ENCODE assay signal across 17 cellular contexts in the genomic region with DNA sequence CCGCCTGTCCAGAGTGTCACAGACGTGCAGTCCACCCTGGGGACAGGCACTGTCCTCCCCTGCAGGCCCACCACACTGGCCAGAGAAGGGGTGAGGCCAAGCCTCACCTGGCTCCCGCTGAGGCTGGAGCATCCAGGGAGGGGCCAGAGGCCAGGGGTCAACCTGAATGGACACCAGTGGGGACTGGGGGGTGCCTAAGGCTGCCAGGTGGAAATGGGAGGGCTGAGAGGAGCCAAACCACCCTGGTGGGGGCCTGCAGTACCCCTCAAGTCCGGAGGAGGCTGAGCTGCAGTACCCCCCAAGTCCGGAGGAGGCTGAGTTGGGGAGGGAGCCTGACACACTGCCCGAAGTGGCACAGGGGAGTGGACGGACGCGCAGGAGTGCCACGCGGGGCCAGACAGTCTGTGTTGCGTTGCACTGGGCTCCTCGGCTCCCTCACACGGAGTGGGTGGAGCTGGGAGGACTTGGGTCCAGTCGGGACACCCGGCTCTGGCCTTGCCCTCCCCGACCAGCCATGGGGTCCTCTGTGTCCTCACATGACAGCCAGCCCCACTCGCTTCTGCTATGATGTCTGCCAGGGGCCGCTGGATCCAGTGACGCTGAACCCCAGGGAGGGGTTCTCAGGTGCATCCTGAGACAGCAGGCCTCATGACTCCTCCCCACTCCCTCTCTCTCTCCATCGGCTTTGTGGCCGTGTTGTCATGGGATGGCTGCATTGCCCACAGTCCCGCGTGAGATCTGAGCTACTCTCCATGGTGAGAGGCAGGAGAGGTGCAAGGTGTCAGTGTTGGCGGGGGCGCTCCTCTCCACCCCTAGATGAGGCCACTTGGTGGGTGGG. TPM values are rescaled to one million over a fixed set of nuclear protein-coding genes. Genes with fewer than 3 reads are reported as not detected.
DNase-seq lines count a peak whose midpoint lies in the region; ATAC-seq, FAIRE-seq and TF ChIP-seq lines count a peak whose summit lies in the region.
"Had no signal": no experiment of that assay in that cellular context is flagged by ENCODE, and none has a peak within 500 bp of the region (broad histone marks: within the 10 kb centered on the region; RNA-seq: fewer than 3 reads in every experiment).

No MANE protein-coding gene starts in this region.

- no peak for FAIRE-seq in kidney (lab: Jason Lieb, UNC)

- no peak overlapping the region for H3K9ac ChIP-seq in kidney (ENCODE audit: low read length in 2 of 2)

- no peak for TF ChIP-seq POLR2A in sigmoid colon (IDR thresholded peaks at IDR 0.05)

- H3K4me3 ChIP-seq in RWPE2 (ENCODE audit: severe bottlenecking) (no peak overlapping the region), kidney (ENCODE audit: low read length in 2 of 2) (no peak overlapping the region), sigmoid colon (no peak overlapping the region)
- H3K4me3 ChIP-seq: adrenal gland, MG63 had no signal

- 85 to 89% methylated on average over 26 of the region's 26 CpGs for WGBS in sigmoid colon, 2 donors

- TF ChIP-seq EP300 in sigmoid colon (IDR thresholded peaks at IDR 0.05) = no peak

- no peaks in the 10 kb centered on the region for H3K9me3 ChIP-seq in RWPE2 (ENCODE audit: severe bottlenecking)
- H3K9me3 ChIP-seq in kidney (ENCODE audit: control insufficient read depth in 1 of 2, low read length in 2 of 2) = no peaks in the 10 kb centered on the region
- no peaks in the 10 kb centered on the region for H3K9me3 ChIP-seq in sigmoid colon
- H3K9me3 ChIP-seq: MG63 had no signal

- H3K27me3 ChIP-seq in RWPE2 (ENCODE audit: insufficient read depth, poor library complexity, severe bottlenecking) = no peaks in the 10 kb centered on the region
- H3K27me3 ChIP-seq in sigmoid colon = no peaks in the 10 kb centered on the region
- H3K27me3 ChIP-seq: adrenal gland, MG63 had no signal

- DNase-seq in RWPE2 (ENCODE audit: low spot score) = peak; percentile 51
- DNase-seq in kidney = peak; percentile 62
- peak; percentile 56 for DNase-seq in sigmoid colon
- DNase-seq in NCI-H1694 treated with DMSO at 0.1 percent for 48 hours (lab: John Stamatoyannopoulos, UW) = no peak
- DNase-seq: activated CD4-positive, alpha-beta T cell treated with anti-CD3 and anti-CD28 coated beads, Interleukin-2, amount 10 ng/mL, durations not matched to agents 7 days and 5 days; central memory CD4-positive, alpha-beta T cell; DMS 273 treated with DMSO at 0.1 percent for 48 hours; foreskin fibroblast; HCEC 1CT; MG63; NCI-H2029 treated with DMSO at 0.1 percent for 48 hours; NCI-H510A treated with DMSO at 0.1 percent for 48 hours; T1000 had no signal

- 0 out of 3 replicates have a peak, but pooled peaks have one; percentile 15 for TF ChIP-seq CTCF in GM12872 (IDR thresholded peaks at IDR 0.05; ENCODE audit: insufficient read depth, low read depth, low read length)
- no peak for TF ChIP-seq CTCF in RWPE2 (IDR thresholded peaks at IDR 0.05; ENCODE audit: poor library complexity, severe bottlenecking)
- no peak for TF ChIP-seq CTCF in kidney (IDR thresholded peaks at IDR 0.05; ENCODE audit: borderline replicate concordance, extremely low read depth, insufficient read depth)
- TF ChIP-seq CTCF in sigmoid colon (IDR thresholded peaks at IDR 0.05) = no peak

- H3K27ac ChIP-seq in RWPE2 (ENCODE audit: poor library complexity, severe bottlenecking) (no peak overlapping the region), kidney (ENCODE audit: low read depth in 2 of 2, low read length in 2 of 2) (no peak overlapping the region), sigmoid colon (no peak overlapping the region)
- H3K27ac ChIP-seq: adrenal gland had no signal

- H3K4me1 ChIP-seq in RWPE2 (ENCODE audit: insufficient read depth, poor library complexity, severe bottlenecking) (no peaks in the 10 kb centered on the region), kidney (ENCODE audit: control insufficient read depth in 1 of 2, insufficient read depth in 1 of 2, low read depth in 1 of 2, low read length in 2 of 2) (no peaks in the 10 kb centered on the region), sigmoid colon (no peaks in the 10 kb centered on the region)
- H3K4me1 ChIP-seq: adrenal gland had no signal

- intact Hi-C loops in kidney (cut with DNase I) (no loop called here), sigmoid colon (cut with DNase I) (no loop called here)

- H3K36me3 ChIP-seq in RWPE2 (ENCODE audit: low read depth) = no peaks in the 10 kb centered on the region
- no peaks in the 10 kb centered on the region for H3K36me3 ChIP-seq in kidney (ENCODE audit: control insufficient read depth in 1 of 2, insufficient read depth in 2 of 2, low read length in 2 of 2)
- H3K36me3 ChIP-seq in sigmoid colon = no peaks in the 10 kb centered on the region
- H3K36me3 ChIP-seq: adrenal gland, MG63 had no signal

- no peak for ATAC-seq in RWPE2 (ENCODE audit: low read depth)
- ATAC-seq in HG02840 (IDR thresholded peaks at IDR 0.05; ENCODE audit: low FRiP score, unreplicated experiment) = no peak
- no peak for ATAC-seq in GM21717 (IDR thresholded peaks at IDR 0.05; ENCODE audit: unreplicated experiment)

RNA-seq across cellular contexts. Expression of a gene that starts 22.3 kb away (rescaled TPM):
- total RNA-seq in kidney (124 TPM), sigmoid colon (10 to 100 TPM in 3 of 4 donors, 1 to 10 TPM in 1; 7.2 to 30.7 (median 23.7) TPM)
- polyA plus RNA-seq in kidney (ENCODE audit: insufficient read depth, low read depth, low replicate concordance) (18.4 TPM), sigmoid colon (10 to 100 TPM in 1 of 3 donors, 1 to 10 TPM in 2; 3.0 to 15.8 (median 7.2) TPM)
